10 cellular contexts compared by ENCODE assay signal in the genomic region with DNA sequence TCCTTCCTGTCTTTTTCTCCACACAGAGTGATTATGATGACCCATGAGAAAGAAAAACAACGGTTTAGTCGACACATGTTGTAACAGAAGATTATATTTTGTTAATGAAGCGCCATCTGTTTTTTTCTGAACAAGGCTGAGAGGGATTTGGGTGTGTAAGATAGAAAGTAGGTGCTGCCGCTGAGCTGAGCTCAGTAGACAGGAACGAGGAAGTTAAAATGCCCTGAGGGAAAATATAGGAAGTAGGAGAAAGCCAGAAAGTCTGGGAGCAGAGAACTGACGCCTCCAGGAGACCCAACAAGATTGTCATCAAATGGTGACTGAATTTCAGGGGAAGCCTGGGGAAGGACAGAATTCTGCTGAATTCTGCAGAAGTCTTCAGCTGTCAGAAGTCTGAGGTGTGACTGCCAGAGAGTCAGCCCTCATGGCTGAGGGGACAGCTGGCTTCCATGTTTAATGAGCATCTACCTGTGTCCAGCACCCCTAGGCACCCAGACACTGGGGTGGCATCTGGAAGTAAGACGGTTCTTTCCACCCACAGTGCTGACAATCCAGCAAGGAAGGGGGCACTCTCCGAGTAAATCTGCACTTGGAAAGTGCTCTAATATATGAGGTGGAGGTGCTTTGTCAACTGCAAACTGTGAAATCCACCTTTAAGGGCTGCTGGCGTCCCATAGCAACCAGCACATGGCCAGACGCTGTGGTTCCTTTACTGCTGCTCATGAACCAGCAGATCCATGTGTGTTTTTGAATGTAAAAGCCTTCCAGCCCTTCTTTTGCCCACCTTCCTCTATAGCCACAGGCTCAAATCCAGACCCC. TPM values are rescaled to one million over a fixed set of nuclear protein-coding genes. Genes with fewer than 3 reads are reported as not detected.
DNase-seq lines count a peak whose midpoint lies in the region; ATAC-seq and TF ChIP-seq lines count a peak whose summit lies in the region.
"Had no signal": no experiment of that assay in that cellular context is flagged by ENCODE, and none has a peak within 500 bp of the region (broad histone marks: within the 10 kb centered on the region; RNA-seq: fewer than 3 reads in every experiment).

No MANE protein-coding gene starts in this region.

- H3K27me3 Mint-ChIP-seq in MCF 10A (ENCODE audit: insufficient read depth, unreplicated experiment), result no peaks in the 10 kb centered on the region

- H3K9me3 Mint-ChIP-seq in MCF 10A (ENCODE audit: unreplicated experiment), result no peaks in the 10 kb centered on the region
- H3K9me3 Mint-ChIP-seq: natural killer cell had no signal

- H3K4me3 Mint-ChIP-seq in MCF 10A (ENCODE audit: unreplicated experiment), result peak overlapping the region; percentile 64
- H3K4me3 Mint-ChIP-seq: H9, natural killer cell had no signal

- BruUV-seq in MCF 10A (replicated peaks; lab: Mats Ljungman, UMichigan), result no TSS peak

- intact Hi-C loops in MCF 10A (cut with micrococcal nuclease) (no loop called here), lower lobe of right lung (cut with DNase I) (no loop called here)

- H3K4me1 ChIP-seq in lower lobe of right lung, result peaks cover 27% of the 10 kb centered on the region

- no peaks in the 10 kb centered on the region for H3K27me3 ChIP-seq in lower lobe of right lung (ENCODE audit: low read depth)

- POLR2A ChIA-PET in MCF 10A (lab: Yijun Ruan, JAX) (interaction anchor here (0.9 to 3.0 kb wide), 11 partner anchors 8 to 202 kb away, joined by 3 to 27 read pairs (median 5); partner anchors contain the start of gene TSPAN15), HEK293T (lab: Yijun Ruan, JAX) (interaction anchor here (0.9 to 1.2 kb wide), 2 partner anchors 8 to 12 kb away, joined by 3 to 5 read pairs; partner anchors contain the start of gene TSPAN15)

- H3K27ac Mint-ChIP-seq in MCF 10A (ENCODE audit: low read depth, unreplicated experiment), result peak overlapping the region; percentile 87
- H3K27ac Mint-ChIP-seq: H9, natural killer cell had no signal

- CTCF ChIA-PET in MCF 10A (lab: Yijun Ruan, JAX), result interaction anchor here (0.6 to 2.3 kb wide), 13 partner anchors 9 to 202 kb away, joined by 3 to 7 read pairs (median 4); no protein-coding TSS in a partner anchor
- CTCF ChIA-PET in HEK293T (lab: Yijun Ruan, JAX), result interaction anchor here (0.6 to 2.6 kb wide), 3 partner anchors 11 to 389 kb away, joined by 3 to 9 read pairs (median 4); partner anchors contain the start of gene TACR2

- DNase-seq in AG08395 (ENCODE audit: low spot score) (peak; percentile 44), M059J (ENCODE audit: low read depth) (peak; percentile 88), MCF 10A (ENCODE audit: unreplicated experiment) (peak; percentile 70), lower lobe of right lung (no peak), HEK293T (ENCODE audit: extremely low spot score) (no peak), Ammon's horn (ENCODE audit: low spot score) (no peak), putamen (ENCODE audit: low spot score) (no peak)
- DNase-seq: H9, natural killer cell had no signal

- H3K4me3 ChIP-seq in lower lobe of right lung, result no peak overlapping the region

- ATAC-seq in lower lobe of right lung, result peak; percentile 65 to 88
- no peak for ATAC-seq in GM21786 (IDR thresholded peaks at IDR 0.05; ENCODE audit: unreplicated experiment)
- ATAC-seq: natural killer cell had no signal

- H3K9me3 ChIP-seq in lower lobe of right lung, result no peaks in the 10 kb centered on the region

- H3K36me3 ChIP-seq in lower lobe of right lung, result no peaks in the 10 kb centered on the region

- peaks cover 34% of the 10 kb centered on the region for H3K4me1 Mint-ChIP-seq in MCF 10A (ENCODE audit: insufficient read depth, unreplicated experiment)
- H3K4me1 Mint-ChIP-seq: natural killer cell had no signal

- peak overlapping the region; percentile 79 for H3K27ac ChIP-seq in lower lobe of right lung

- peaks cover 6% of the 10 kb centered on the region for H3K36me3 Mint-ChIP-seq in MCF 10A (ENCODE audit: insufficient read depth, unreplicated experiment)
- H3K36me3 Mint-ChIP-seq: natural killer cell had no signal

- TF ChIP-seq CTCF in MCF 10A (IDR thresholded peaks at IDR 0.05; ENCODE audit: unreplicated experiment), result no peak
- TF ChIP-seq CTCF in lower lobe of right lung (IDR thresholded peaks at IDR 0.05), result no peak

TF ChIP-seq in HEK293T, 16 proteins besides CTCF, POLR2A, EP300 and RAD21:
- TF ChIP-seq NFRKB (IDR thresholded peaks at IDR 0.05) (no peak), ELF4 (IDR thresholded peaks at IDR 0.05) (no peak), FOXA1 (IDR thresholded peaks at IDR 0.05) (no peak), CTBP1 (IDR thresholded peaks at IDR 0.05; ENCODE audit: borderline replicate concordance) (no peak), L3MBTL2 (conservative IDR thresholded peaks at IDR 0.05) (no peak), PKNOX1 (IDR thresholded peaks at IDR 0.05) (no peak), SP1 (IDR thresholded peaks at IDR 0.05) (no peak), FOXK2 (IDR thresholded peaks at IDR 0.05) (no peak), ARNT (IDR thresholded peaks at IDR 0.05) (no peak), BHLHE40 (IDR thresholded peaks at IDR 0.05; ENCODE audit: borderline replicate concordance) (no peak), LEF1 (IDR thresholded peaks at IDR 0.05; ENCODE audit: borderline replicate concordance) (no peak), ZNF384 (IDR thresholded peaks at IDR 0.05) (no peak)

RNA-seq across cellular contexts. Expression of gene TSPAN15, which starts 12.5 kb away (rescaled TPM):
- 109 and 179 TPM in 2 replicates for total RNA-seq in M059J (2014; rRNA removed; shearing (Covaris generic))
- total RNA-seq in MCF 10A (2022) (0.52 and 0.54 TPM in 2 replicates), lower lobe of right lung (46.1 TPM)

RNA-seq across cellular contexts. Expression of gene TACR2, which starts 22.0 kb away (rescaled TPM):
- total RNA-seq in M059J (2014; rRNA removed; shearing (Covaris generic)), result 0.05 and 0.15 TPM in 2 replicates
- total RNA-seq in MCF 10A (2022), result not detected in 2 replicates
- total RNA-seq in lower lobe of right lung, result 1.2 TPM
- total RNA-seq: H9, natural killer cell had no signal

Comparison
In these comparisons a context has a peak if more than half of its experiments do, and no peak if none do; other contexts are left out.
1. DNase-seq: peak in AG08395 (single experiment), M059J (single experiment) and MCF 10A (single experiment); none in lower lobe of right lung (single experiment), HEK293T (single experiment), Ammon's horn (single experiment) and putamen (single experiment).
2. RNA of gene TSPAN15, which starts 12.5 kb away (total RNA-seq): 109 to 179 TPM in M059J and 46.1 TPM in lower lobe of right lung (single experiment); 0.52 to 0.54 TPM in MCF 10A; every median in the first group is over 10 times any median in the second.